In genomic region chr21:38691626-38692025, GRCh38 we compare ENCODE assay signal across 1 cellular context.
TF ChIP-seq lines count a peak whose summit lies in the region.

No MANE protein-coding gene starts in this region.

TF ChIP-seq in GM23338, 12 proteins besides CTCF, POLR2A, EP300 and RAD21 (continued from another document):
- no peak for TF ChIP-seq ETS1 (IDR thresholded peaks at IDR 0.05)
- TF ChIP-seq JUNB (IDR thresholded peaks at IDR 0.05; ENCODE audit: unreplicated experiment) = no peak
- TF ChIP-seq EZH2 (IDR thresholded peaks at IDR 0.05; ENCODE audit: low read depth, unreplicated experiment) = no peak
